26 cellular contexts compared by ENCODE assay signal in the genomic region with DNA sequence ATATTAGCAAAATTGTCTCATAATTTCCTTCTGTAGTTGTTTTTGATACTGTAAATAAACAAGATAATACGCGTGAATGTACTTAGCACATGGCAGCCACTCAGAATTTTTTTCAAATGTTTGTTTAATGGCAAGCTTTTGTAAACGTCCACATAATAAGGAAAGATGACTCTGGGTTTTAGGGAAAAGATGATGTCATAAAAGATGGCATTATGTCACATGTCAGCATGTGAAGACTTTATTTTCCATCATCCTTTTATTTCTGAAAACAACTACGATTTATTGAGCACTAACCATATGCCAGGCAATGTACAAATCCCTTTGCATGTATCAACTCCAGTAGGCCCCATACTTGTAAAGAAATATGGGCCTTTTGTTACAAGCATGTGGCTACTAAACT.
"Had no signal": no experiment of that assay in that cellular context is flagged by ENCODE, and none has a peak within 500 bp of the region (broad histone marks: within the 10 kb centered on the region; RNA-seq: fewer than 3 reads in every experiment).

No MANE protein-coding gene starts in this region.

- H3K27me3 ChIP-seq: pancreas, sigmoid colon, spleen, suprapubic skin, tibial artery had no signal

- H3K4me3 ChIP-seq: left lung, lower lobe of right lung, pancreas, prostate gland, sigmoid colon, spleen, suprapubic skin, thoracic aorta, tibial artery, upper lobe of right lung had no signal

- H3K4me1 ChIP-seq: left lung, lower lobe of right lung, pancreas, prostate gland, sigmoid colon, spleen, suprapubic skin, tibial artery, upper lobe of right lung had no signal

- H3K27ac ChIP-seq: left lung, lower lobe of right lung, pancreas, prostate gland, sigmoid colon, spleen, suprapubic skin, thoracic aorta, tibial artery, upper lobe of right lung had no signal

- H3K36me3 ChIP-seq: left lung, lower lobe of right lung, pancreas, prostate gland, sigmoid colon, spleen, suprapubic skin, thoracic aorta, tibial artery, upper lobe of right lung had no signal

- FAIRE-seq: islet of Langerhans, kidney, pancreas, small intestine, urothelium cell line had no signal

- DNase-seq: kidney; left colon; left lung; lower lobe of right lung; mammary epithelial cell; mesenchymal stem cell; naive thymus-derived CD8-positive, alpha-beta T cell; nucleus accumbens; pancreas; posterior cingulate gyrus; retina; right cardiac atrium; sigmoid colon; small intestine; spleen; stimulated activated CD4-positive, alpha-beta T cell treated with anti-CD3 and anti-CD28 coated beads, Interleukin-4, amount 100 ng/mL, for 24 hours; stimulated activated naive CD4-positive, alpha-beta T cell; tibial artery; trophoblast cell; upper lobe of right lung had no signal

- H3K9me3 ChIP-seq: left lung, lower lobe of right lung, pancreas, prostate gland, sigmoid colon, spleen, suprapubic skin, thoracic aorta, tibial artery, upper lobe of right lung had no signal

- ATAC-seq: left colon; left lung; lower lobe of right lung; naive thymus-derived CD8-positive, alpha-beta T cell; pancreas; right cardiac atrium; stimulated activated effector memory CD8-positive, alpha-beta T cell treated with anti-CD3 and anti-CD28 coated beads, Interleukin-12 subunit alpha, Interleukin-12 subunit beta, amount 100 ng/mL, for 72 hours; upper lobe of right lung had no signal
